1 cellular context compared by ENCODE assay signal in genomic region chr5:61279725-61280124, GRCh38.
TF ChIP-seq lines count a peak whose summit lies in the region.

No MANE protein-coding gene starts in this region.

TF ChIP-seq in GM23338, 12 proteins besides CTCF, POLR2A, EP300 and RAD21:
- TF ChIP-seq ZNF462 (CRISPR knock-in tag; IDR thresholded peaks at IDR 0.05) (no peak), ETS1 (IDR thresholded peaks at IDR 0.05) (no peak), STAT1 (IDR thresholded peaks at IDR 0.05; ENCODE audit: unreplicated experiment) (no peak), JUNB (IDR thresholded peaks at IDR 0.05; ENCODE audit: unreplicated experiment) (no peak), EZH2 (IDR thresholded peaks at IDR 0.05; ENCODE audit: low read depth, unreplicated experiment) (no peak), ZNF331 (CRISPR knock-in tag; IDR thresholded peaks at IDR 0.05; ENCODE audit: low read depth) (no peak), POLR2AphosphoS5 (IDR thresholded peaks at IDR 0.05; ENCODE audit: low read depth) (no peak), EZH2phosphoT487 (IDR thresholded peaks at IDR 0.05; ENCODE audit: unreplicated experiment) (no peak), REST (IDR thresholded peaks at IDR 0.05; ENCODE audit: unreplicated experiment) (no peak), ZNF114 (CRISPR knock-in tag; IDR thresholded peaks at IDR 0.05) (no peak), NANOG (IDR thresholded peaks at IDR 0.05; ENCODE audit: borderline replicate concordance) (no peak), CREB1 (CRISPR knock-in tag; IDR thresholded peaks at IDR 0.05; ENCODE audit: low read depth) (no peak)
